13 cellular contexts compared by ENCODE assay signal in the genomic region with DNA sequence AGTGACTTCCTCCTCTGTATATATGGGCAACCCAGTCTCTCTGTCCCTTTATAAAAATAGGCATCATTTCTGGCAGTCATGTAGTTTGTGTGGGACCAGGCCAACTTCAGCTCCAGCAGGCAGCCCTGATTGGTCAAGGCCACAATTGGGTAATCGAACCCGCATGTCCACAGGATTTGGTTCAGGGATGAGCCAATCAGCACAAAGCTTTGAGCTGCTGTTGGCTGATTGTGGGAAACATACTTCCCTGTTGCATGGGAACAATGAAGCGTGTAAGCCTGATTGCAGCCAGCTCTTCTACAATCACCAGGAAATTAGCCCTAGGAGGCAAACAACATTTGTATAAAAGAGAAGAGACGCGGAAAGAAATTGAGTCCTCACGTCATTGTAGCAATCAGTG.
A peak's percentile ranks its signal among the peaks of the same experiment; 100 is the strongest.
DNase-seq lines count a peak whose midpoint lies in the region; ATAC-seq, FAIRE-seq and TF ChIP-seq lines count a peak whose summit lies in the region.
"Had no signal": no experiment of that assay in that cellular context is flagged by ENCODE, and none has a peak within 500 bp of the region (broad histone marks: within the 10 kb centered on the region; RNA-seq: fewer than 3 reads in every experiment).

No MANE protein-coding gene starts in this region.

- no peak overlapping the region for H2BK15ac ChIP-seq in mesenchymal stem cell (ENCODE audit: low read depth, poor library complexity, severe bottlenecking)

- H3K27ac ChIP-seq in upper lobe of right lung (no peak overlapping the region), mesenchymal stem cell (ENCODE audit: low read length, poor library complexity, severe bottlenecking) (no peak overlapping the region)
- no peak overlapping the region for H3K27ac ChIP-seq in CD4-positive, alpha-beta T cell (ENCODE audit: low read depth, low read length)
- H3K27ac ChIP-seq: hepatocyte had no signal

- H2BK5ac ChIP-seq in mesenchymal stem cell (ENCODE audit: low read depth, low read length, poor library complexity, severe bottlenecking): no peak overlapping the region

- H3K36me3 ChIP-seq in upper lobe of right lung (no peaks in the 10 kb centered on the region), mesenchymal stem cell (ENCODE audit: control insufficient read depth in 1 of 2, insufficient read depth in 2 of 2, low read depth in 1 of 2, low read length in 2 of 2) (no peaks in the 10 kb centered on the region)

- no peak for TF ChIP-seq CTCF in upper lobe of right lung (IDR thresholded peaks at IDR 0.05)
- TF ChIP-seq CTCF in CD4-positive, alpha-beta T cell (IDR thresholded peaks at IDR 0.05): no peak

- H3K27ac Mint-ChIP-seq in CD4-positive, alpha-beta T cell: no peak overlapping the region
- H3K27ac Mint-ChIP-seq: activated CD8-positive, alpha-beta T cell treated with anti-CD3 and anti-CD28 coated beads, Interleukin-2, amount 10 ng/mL, durations not matched to agents 7 days and 5 days; CD4-positive, CD25-positive, alpha-beta regulatory T cell; nephron progenitor cell had no signal

- ATAC-seq in upper lobe of right lung (peak; percentile 51), GM19455 (IDR thresholded peaks at IDR 0.05; ENCODE audit: unreplicated experiment) (no peak)
- ATAC-seq in CD4-positive, alpha-beta T cell (ENCODE audit: poor library complexity): no peak
- ATAC-seq: activated CD8-positive, alpha-beta T cell treated with anti-CD3 and anti-CD28 coated beads, Interleukin-2, amount 10 ng/mL, durations not matched to agents 7 days and 5 days had no signal

- H3K18ac ChIP-seq in mesenchymal stem cell (ENCODE audit: low read depth in 1 of 2, low read length in 2 of 2): no peak overlapping the region

- H2AK5ac ChIP-seq in mesenchymal stem cell (ENCODE audit: low read length, severe bottlenecking): no peak overlapping the region

- no peak overlapping the region for H3K14ac ChIP-seq in mesenchymal stem cell (ENCODE audit: low read length in 2 of 2)

- no peaks in the 10 kb centered on the region for H3K9me3 ChIP-seq in upper lobe of right lung
- no peaks in the 10 kb centered on the region for H3K9me3 ChIP-seq in CD4-positive, alpha-beta T cell (ENCODE audit: control insufficient read depth, low read length)
- H3K9me3 ChIP-seq in mesenchymal stem cell (ENCODE audit: control insufficient read depth, low read length): no peaks in the 10 kb centered on the region

- POLR2A ChIA-PET in CD4-positive, alpha-beta T cell (lab: Charles Lee): no interaction called here

- no peak overlapping the region for H3K4ac ChIP-seq in mesenchymal stem cell (ENCODE audit: low read depth in 1 of 2, low read length in 2 of 2)

- intact Hi-C loops in upper lobe of right lung (cut with DNase I): no loop called here
- intact Hi-C loops in CD4-positive, alpha-beta T cell (cut with DNase I, micrococcal nuclease): no loop called here

- H3K4me1 ChIP-seq in upper lobe of right lung (no peaks in the 10 kb centered on the region), mesenchymal stem cell (ENCODE audit: control insufficient read depth, insufficient read depth, low read depth, low read length) (no peaks in the 10 kb centered on the region)

- H3K4me3 ChIP-seq in upper lobe of right lung: no peak overlapping the region
- H3K4me3 ChIP-seq in mesenchymal stem cell (ENCODE audit: insufficient read depth in 1 of 2, low read depth in 1 of 2, low read length in 2 of 2): peak overlapping the region in 1 of 2 experiments; percentile 42
- H3K4me3 ChIP-seq: hepatocyte had no signal

- 93% methylated on average over 6 of the region's 6 CpGs for WGBS in mesenchymal stem cell

- no peaks in the 10 kb centered on the region for H3K27me3 ChIP-seq in upper lobe of right lung
- H3K27me3 ChIP-seq in CD4-positive, alpha-beta T cell (ENCODE audit: control insufficient read depth, insufficient read depth, low read length): no peaks in the 10 kb centered on the region
- peaks cover 0 to 5% of the 10 kb centered on the region in 2 experiments for H3K27me3 ChIP-seq in mesenchymal stem cell (ENCODE audit: control insufficient read depth in 1 of 2, insufficient read depth in 1 of 2, low read length in 2 of 2)
- H3K27me3 ChIP-seq: hepatocyte had no signal

- H3K36me3 Mint-ChIP-seq in CD4-positive, alpha-beta T cell (ENCODE audit: low read depth): no peaks in the 10 kb centered on the region
- H3K36me3 Mint-ChIP-seq: CD4-positive, CD25-positive, alpha-beta regulatory T cell had no signal

- DNase-seq in NOMO-1 (lab: John Stamatoyannopoulos, UW; ENCODE audit: unreplicated experiment in 2 of 2): peak; percentile 29 to 35
- DNase-seq in NOMO-1 treated with dmso at 0.1 percent for 144 hours (lab: John Stamatoyannopoulos, UW; ENCODE audit: unreplicated experiment): no peak
- peak; percentile 38 for DNase-seq in astrocyte of the hippocampus (ENCODE audit: low read depth, low spot score)
- no peak for DNase-seq in upper lobe of right lung
- no peak for DNase-seq in CD4-positive, alpha-beta T cell
- DNase-seq in mesenchymal stem cell: no peak
- DNase-seq: activated CD8-positive, alpha-beta T cell treated with anti-CD3 and anti-CD28 coated beads, Interleukin-2, amount 10 ng/mL, durations not matched to agents 7 days and 5 days; CD4-positive, CD25-positive, alpha-beta regulatory T cell; nephron progenitor cell had no signal

- no peak overlapping the region for H4K8ac ChIP-seq in mesenchymal stem cell (ENCODE audit: low read length)

- H2BK12ac ChIP-seq in mesenchymal stem cell (ENCODE audit: low read length in 2 of 2): no peak overlapping the region

- no peaks in the 10 kb centered on the region for H3K79me1 ChIP-seq in mesenchymal stem cell (replicated peaks; ENCODE audit: low read length, poor library complexity, severe bottlenecking)

- CTCF ChIA-PET in CD4-positive, alpha-beta T cell (lab: Charles Lee): no interaction called here

- H3K9ac ChIP-seq in mesenchymal stem cell (ENCODE audit: low read length): no peak overlapping the region

- no peak overlapping the region for H2BK120ac ChIP-seq in mesenchymal stem cell (ENCODE audit: low read depth, low read length)

- no peak overlapping the region for H3K4me3 Mint-ChIP-seq in CD4-positive, alpha-beta T cell
- H3K4me3 Mint-ChIP-seq: activated CD8-positive, alpha-beta T cell treated with anti-CD3 and anti-CD28 coated beads, Interleukin-2, amount 10 ng/mL, durations not matched to agents 7 days and 5 days; CD4-positive, CD25-positive, alpha-beta regulatory T cell; nephron progenitor cell had no signal

- H3K9me3 Mint-ChIP-seq in CD4-positive, alpha-beta T cell: no peaks in the 10 kb centered on the region
- H3K9me3 Mint-ChIP-seq: CD4-positive, CD25-positive, alpha-beta regulatory T cell; nephron progenitor cell had no signal

- peak; percentile 93 for FAIRE-seq in islet of Langerhans (lab: Jason Lieb, UNC)
- FAIRE-seq: bronchial epithelial cell had no signal

- H3K4me2 ChIP-seq in mesenchymal stem cell (ENCODE audit: low read length, poor library complexity, severe bottlenecking): no peak overlapping the region
- H3K4me2 ChIP-seq: hepatocyte had no signal

- no peak overlapping the region for H3K23ac ChIP-seq in mesenchymal stem cell (ENCODE audit: low read length in 2 of 2)

- no peaks in the 10 kb centered on the region for H3K4me1 Mint-ChIP-seq in CD4-positive, alpha-beta T cell (ENCODE audit: low read depth)

- H3K27me3 Mint-ChIP-seq in CD4-positive, alpha-beta T cell: no peaks in the 10 kb centered on the region

- H4K91ac ChIP-seq in mesenchymal stem cell (ENCODE audit: low read length): no peak overlapping the region

- H2AFZ ChIP-seq in mesenchymal stem cell (ENCODE audit: low read depth, low read length): no peak overlapping the region
- H2AFZ ChIP-seq: hepatocyte had no signal

Comparison
In these comparisons a context has a peak if more than half of its experiments do, and no peak if none do; other contexts are left out.
1. DNase-seq: peak in NOMO-1 (2 of 2) and astrocyte of the hippocampus (single experiment); none in NOMO-1 treated with dmso at 0.1 percent for 144 hours (single experiment), upper lobe of right lung (single experiment), CD4-positive, alpha-beta T cell (0 of 10) and mesenchymal stem cell (single experiment).